1 cellular context compared by ENCODE assay signal in the genomic region with DNA sequence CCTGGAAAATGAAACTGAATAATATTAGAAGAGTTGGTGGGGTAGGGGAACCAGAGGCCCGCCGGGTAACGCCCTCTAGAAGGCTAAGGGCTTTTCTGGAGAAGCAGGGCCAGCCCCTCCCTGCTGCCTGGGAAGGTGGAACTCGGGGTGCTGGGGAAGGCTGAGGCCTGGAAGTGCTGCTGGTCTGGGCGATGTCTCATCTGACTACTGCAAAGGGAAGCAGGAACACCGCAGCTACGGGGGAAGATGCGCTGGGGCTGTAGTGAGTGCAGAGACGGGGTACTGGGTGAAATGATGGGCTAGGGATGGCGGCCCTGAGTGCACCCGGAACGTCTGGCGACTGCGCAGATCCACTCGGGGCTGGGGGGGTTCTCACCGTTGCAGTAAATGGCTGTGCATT.
TF ChIP-seq lines count a peak whose summit lies in the region.

No MANE protein-coding gene starts in this region.

TF ChIP-seq in GM23338, 12 proteins besides CTCF, POLR2A, EP300 and RAD21:
- TF ChIP-seq, protein P1, sequence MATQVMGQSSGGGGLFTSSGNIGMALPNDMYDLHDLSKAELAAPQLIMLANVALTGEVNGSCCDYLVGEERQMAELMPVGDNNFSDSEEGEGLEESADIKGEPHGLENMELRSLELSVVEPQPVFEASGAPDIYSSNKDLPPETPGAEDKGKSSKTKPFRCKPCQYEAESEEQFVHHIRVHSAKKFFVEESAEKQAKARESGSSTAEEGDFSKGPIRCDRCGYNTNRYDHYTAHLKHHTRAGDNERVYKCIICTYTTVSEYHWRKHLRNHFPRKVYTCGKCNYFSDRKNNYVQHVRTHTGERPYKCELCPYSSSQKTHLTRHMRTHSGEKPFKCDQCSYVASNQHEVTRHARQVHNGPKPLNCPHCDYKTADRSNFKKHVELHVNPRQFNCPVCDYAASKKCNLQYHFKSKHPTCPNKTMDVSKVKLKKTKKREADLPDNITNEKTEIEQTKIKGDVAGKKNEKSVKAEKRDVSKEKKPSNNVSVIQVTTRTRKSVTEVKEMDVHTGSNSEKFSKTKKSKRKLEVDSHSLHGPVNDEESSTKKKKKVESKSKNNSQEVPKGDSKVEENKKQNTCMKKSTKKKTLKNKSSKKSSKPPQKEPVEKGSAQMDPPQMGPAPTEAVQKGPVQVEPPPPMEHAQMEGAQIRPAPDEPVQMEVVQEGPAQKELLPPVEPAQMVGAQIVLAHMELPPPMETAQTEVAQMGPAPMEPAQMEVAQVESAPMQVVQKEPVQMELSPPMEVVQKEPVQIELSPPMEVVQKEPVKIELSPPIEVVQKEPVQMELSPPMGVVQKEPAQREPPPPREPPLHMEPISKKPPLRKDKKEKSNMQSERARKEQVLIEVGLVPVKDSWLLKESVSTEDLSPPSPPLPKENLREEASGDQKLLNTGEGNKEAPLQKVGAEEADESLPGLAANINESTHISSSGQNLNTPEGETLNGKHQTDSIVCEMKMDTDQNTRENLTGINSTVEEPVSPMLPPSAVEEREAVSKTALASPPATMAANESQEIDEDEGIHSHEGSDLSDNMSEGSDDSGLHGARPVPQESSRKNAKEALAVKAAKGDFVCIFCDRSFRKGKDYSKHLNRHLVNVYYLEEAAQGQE (IDR thresholded peaks at IDR 0.05; ENCODE audit: unreplicated experiment): no peak
- TF ChIP-seq EZH2 (IDR thresholded peaks at IDR 0.05; ENCODE audit: low read depth, unreplicated experiment) (no peak), ZNF331 (CRISPR knock-in tag; IDR thresholded peaks at IDR 0.05; ENCODE audit: low read depth) (no peak), ZNF114 (CRISPR knock-in tag; IDR thresholded peaks at IDR 0.05) (no peak), CREB1 (CRISPR knock-in tag; IDR thresholded peaks at IDR 0.05; ENCODE audit: low read depth) (no peak), POLR2AphosphoS5 (IDR thresholded peaks at IDR 0.05; ENCODE audit: low read depth) (no peak), NANOG (IDR thresholded peaks at IDR 0.05; ENCODE audit: borderline replicate concordance) (no peak), STAT1 (IDR thresholded peaks at IDR 0.05; ENCODE audit: unreplicated experiment) (no peak), EZH2phosphoT487 (IDR thresholded peaks at IDR 0.05; ENCODE audit: unreplicated experiment) (no peak), JUNB (IDR thresholded peaks at IDR 0.05; ENCODE audit: unreplicated experiment) (no peak)
- TF ChIP-seq, protein P2, sequence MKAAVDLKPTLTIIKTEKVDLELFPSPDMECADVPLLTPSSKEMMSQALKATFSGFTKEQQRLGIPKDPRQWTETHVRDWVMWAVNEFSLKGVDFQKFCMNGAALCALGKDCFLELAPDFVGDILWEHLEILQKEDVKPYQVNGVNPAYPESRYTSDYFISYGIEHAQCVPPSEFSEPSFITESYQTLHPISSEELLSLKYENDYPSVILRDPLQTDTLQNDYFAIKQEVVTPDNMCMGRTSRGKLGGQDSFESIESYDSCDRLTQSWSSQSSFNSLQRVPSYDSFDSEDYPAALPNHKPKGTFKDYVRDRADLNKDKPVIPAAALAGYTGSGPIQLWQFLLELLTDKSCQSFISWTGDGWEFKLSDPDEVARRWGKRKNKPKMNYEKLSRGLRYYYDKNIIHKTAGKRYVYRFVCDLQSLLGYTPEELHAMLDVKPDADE (IDR thresholded peaks at IDR 0.05): no peak
TF ChIP-seq in GM23338: peak in this region for 0.
